ENCODE assay signal across 12 cellular contexts in the genomic region with DNA sequence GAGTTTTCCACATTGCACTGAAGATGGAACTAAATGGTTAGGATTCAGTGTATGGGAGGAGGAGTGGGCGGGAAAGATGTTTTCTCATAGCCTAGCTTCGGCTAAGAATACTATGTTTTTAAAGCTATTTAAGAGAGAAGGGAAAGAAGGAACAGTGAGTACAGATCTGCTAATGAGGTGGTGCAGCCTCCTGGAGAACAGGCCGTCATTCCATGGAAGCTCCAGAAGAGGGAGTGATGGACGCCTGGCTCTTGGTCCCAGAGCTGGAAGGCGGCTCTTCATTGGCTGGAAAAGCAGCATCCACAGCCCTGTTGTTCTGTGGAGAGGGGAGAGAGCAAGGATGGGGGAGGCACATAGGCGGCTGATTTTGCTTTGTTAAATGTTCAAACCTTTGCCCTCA. TPM values are rescaled to one million over a fixed set of nuclear protein-coding genes. Genes with fewer than 3 reads are reported as not detected.
DNase-seq lines count a peak whose midpoint lies in the region; ATAC-seq, FAIRE-seq and TF ChIP-seq lines count a peak whose summit lies in the region.
"Had no signal": no experiment of that assay in that cellular context is flagged by ENCODE, and none has a peak within 500 bp of the region (broad histone marks: within the 10 kb centered on the region; RNA-seq: fewer than 3 reads in every experiment).

No MANE protein-coding gene starts in this region.

- no peak overlapping the region for H3K4me3 ChIP-seq in fibroblast of pulmonary artery (replicated peaks; ENCODE audit: low read depth, low read length)
- H3K4me3 ChIP-seq in Peyer's patch: no peak overlapping the region
- H3K4me3 ChIP-seq: prostate gland had no signal

- no peaks in the 10 kb centered on the region for H3K27me3 ChIP-seq in Peyer's patch

- DNase-seq in D721Med (ENCODE audit: insufficient read length, low spot score): no peak
- peak; percentile 60 for DNase-seq in NCI-H82 (lab: John Stamatoyannopoulos, UW)
- no peak for DNase-seq in fibroblast of pulmonary artery (ENCODE audit: low read depth)
- peak; percentile 41 for DNase-seq in middle frontal gyrus (ENCODE audit: extremely low spot score, low spot score)
- DNase-seq in NCI-H2196 treated with DMSO at 0.1 percent for 48 hours (lab: John Stamatoyannopoulos, UW; ENCODE audit: unreplicated experiment): no peak
- DNase-seq in Peyer's patch: no peak
- DNase-seq: GF-D8 had no signal

- TF ChIP-seq POLR2A in Peyer's patch (IDR thresholded peaks at IDR 0.05): no peak

- no peaks in the 10 kb centered on the region for H3K9me3 ChIP-seq in Peyer's patch
- H3K9me3 ChIP-seq: prostate gland had no signal

- TF ChIP-seq CTCF in D721Med (IDR thresholded peaks at IDR 0.05; ENCODE audit: insufficient read depth, missing control alignments): peak; percentile 28
- peak; percentile 31 for TF ChIP-seq CTCF in fibroblast of pulmonary artery (IDR thresholded peaks at IDR 0.05; ENCODE audit: low read length, missing control alignments)
- TF ChIP-seq CTCF in Peyer's patch (IDR thresholded peaks at IDR 0.05): peak in 2 of 6 experiments; percentile 28 to 41

- H3K27ac ChIP-seq in Peyer's patch: no peak overlapping the region
- H3K27ac ChIP-seq: HL-60 had no signal

- H3K4me1 ChIP-seq in Peyer's patch: peaks cover 0 to 8% (median 0%) of the 10 kb centered on the region in 4 donors

- ATAC-seq in HG03342 (IDR thresholded peaks at IDR 0.05; ENCODE audit: unreplicated experiment): no peak
- no peak for ATAC-seq in HG02610 (IDR thresholded peaks at IDR 0.05; ENCODE audit: unreplicated experiment)

- no peaks in the 10 kb centered on the region for H3K36me3 ChIP-seq in Peyer's patch
- H3K36me3 ChIP-seq: prostate gland had no signal

- FAIRE-seq in D721Med (lab: Jason Lieb, UNC): no peak
- FAIRE-seq: endometrium had no signal

RNA-seq across cellular contexts. Expression of gene CAMK1G, which starts 6.9 kb away (rescaled TPM):
- total RNA-seq in Peyer's patch: not detected

Comparison
In these comparisons a context has a peak if more than half of its experiments do, and no peak if none do; other contexts are left out.
1. DNase-seq: peak in NCI-H82 (single experiment) and middle frontal gyrus (single experiment); none in D721Med (single experiment), fibroblast of pulmonary artery (single experiment), NCI-H2196 treated with DMSO at 0.1 percent for 48 hours (single experiment) and Peyer's patch (0 of 3).